ENCODE assay signal across 19 cellular contexts in genomic region chr7:120931243-120931642, GRCh38. TPM values are rescaled to one million over a fixed set of nuclear protein-coding genes. Genes with fewer than 3 reads are reported as not detected.
DNase-seq lines count a peak whose midpoint lies in the region; ATAC-seq, FAIRE-seq and TF ChIP-seq lines count a peak whose summit lies in the region.
"Had no signal": no experiment of that assay in that cellular context is flagged by ENCODE, and none has a peak within 500 bp of the region (broad histone marks: within the 10 kb centered on the region; RNA-seq: fewer than 3 reads in every experiment).

No MANE protein-coding gene starts in this region.

- 0 out of 2 replicates have a peak, but pooled peaks cover 3% of the 10 kb centered on the region for H3K9me2 ChIP-seq in SK-N-SH
- H3K9me2 ChIP-seq in Loucy (replicated peaks; ENCODE audit: low read depth, low read length) = no peaks in the 10 kb centered on the region

- H2BK5ac ChIP-seq in trophoblast cell (ENCODE audit: low read depth, low read length, poor library complexity) = no peak overlapping the region

- CTCF ChIA-PET in SK-N-SH (lab: Yijun Ruan, JAX) (interaction anchor here (0.9 to 1.6 kb wide), 3 partner anchors 11 to 139 kb away, joined by 3 to 5 read pairs (median 4); no protein-coding TSS in a partner anchor), endothelial cell of umbilical vein (lab: Charles Lee) (interaction anchor here (0.7 to 2.7 kb wide), 13 partner anchors 10 to 150 kb away, joined by 3 to 12 read pairs (median 3); partner anchors contain the start of gene TSPAN12)

- TF ChIP-seq CTCF in SK-N-SH (IDR thresholded peaks at IDR 0.05) (no peak), Loucy (conservative IDR thresholded peaks at IDR 0.05; ENCODE audit: low read length) (no peak), endothelial cell of umbilical vein (IDR thresholded peaks at IDR 0.05; ENCODE audit: extremely low read depth in 1 of 2, insufficient read depth in 1 of 2, low read depth in 1 of 2, low read length in 2 of 2) (no peak)

- H2BK12ac ChIP-seq in trophoblast cell (ENCODE audit: low read length) = no peak overlapping the region

- H4K91ac ChIP-seq in trophoblast cell (ENCODE audit: low read depth, low read length) = no peak overlapping the region

- H3K18ac ChIP-seq in trophoblast cell (ENCODE audit: low read length) = no peak overlapping the region

- BruUV-seq in endothelial cell of umbilical vein (replicated peaks; lab: Mats Ljungman, UMichigan) = no TSS peak

- TF ChIP-seq EP300 in SK-N-SH (IDR thresholded peaks at IDR 0.05; ENCODE audit: borderline replicate concordance in 1 of 2, low read depth in 1 of 2, low read length in 1 of 2) = no peak

- 28% methylated on average over 1 of the region's 1 CpG for WGBS in SK-N-SH (ENCODE audit: low lambda C conversion rate)
- no CpG with 5 or more reads among the region's 1 CpG for WGBS in trophoblast cell (ENCODE audit: extremely low coverage, insufficient coverage, insufficient read length)

- no peak for TF ChIP-seq POLR2A in endothelial cell of umbilical vein (IDR thresholded peaks at IDR 0.05; ENCODE audit: low read depth, low read length)

- FAIRE-seq in endothelial cell of umbilical vein (lab: Jason Lieb, UNC) = peak; percentile 87

- H2BK120ac ChIP-seq in trophoblast cell (ENCODE audit: insufficient read depth, low read length, poor library complexity) = no peak overlapping the region

- dilution Hi-C loops in endothelial cell of umbilical vein (cut with MboI; ENCODE audit: extremely low pct_ligation_motif_present, low sequenced_read_pairs) = no loop called here

- H3K36me3 ChIP-seq in SK-N-SH (replicated peaks in 1 of 2; ENCODE audit: control insufficient read depth in 1 of 2, insufficient read depth in 2 of 2, low read length in 1 of 2) (no peaks in the 10 kb centered on the region), Loucy (ENCODE audit: insufficient read depth, low read length) (no peaks in the 10 kb centered on the region), endothelial cell of umbilical vein (ENCODE audit: control insufficient read depth in 2 of 2, extremely low read depth in 1 of 2, insufficient read depth in 2 of 2, low read length in 2 of 2) (no peaks in the 10 kb centered on the region), trophoblast cell (ENCODE audit: control insufficient read depth in 1 of 2, insufficient read depth in 2 of 2, low read length in 2 of 2) (no peaks in the 10 kb centered on the region)

- H3K23ac ChIP-seq in trophoblast cell (ENCODE audit: low read length) = no peak overlapping the region

- no peak for ATAC-seq in SK-N-SH treated with all-trans-retinoic acid at 6 μM for 48 hours
- ATAC-seq: HCT116 had no signal

- TF ChIP-seq RAD21 in SK-N-SH (IDR thresholded peaks at IDR 0.05; ENCODE audit: low read length) = no peak

- H3K4ac ChIP-seq in trophoblast cell (ENCODE audit: low read depth, low read length) = no peak overlapping the region

- H4K12ac ChIP-seq in trophoblast cell (ENCODE audit: low read depth, low read length) = no peak overlapping the region

- no peak for DNase-seq in SK-N-SH
- DNase-seq in endothelial cell of umbilical vein (ENCODE audit: low read depth, low spot score) = peak; percentile 76
- no peak for DNase-seq in HPDE6-E6E7 (ENCODE audit: extremely low spot score)
- no peak for DNase-seq in trophoblast cell
- DNase-seq in cortex of kidney (lab: John Stamatoyannopoulos, UW) = no peak
- no peak for DNase-seq in activated naive CD4-positive, alpha-beta T cell treated with Interleukin-2 at 50 U/mL for 16 hours
- DNase-seq: Calu3; CD4-positive, alpha-beta T cell; KBM-7; MV-4-11; NCI-H1694 treated with DMSO at 0.1 percent for 48 hours; NCI-H510A treated with DMSO at 0.1 percent for 48 hours; NCI-H82; OCI-M1; SHP77 had no signal

- H2AFZ ChIP-seq in SK-N-SH (ENCODE audit: low read depth) (no peak overlapping the region), Loucy (ENCODE audit: low read length) (no peak overlapping the region), endothelial cell of umbilical vein (ENCODE audit: low read depth, low read length) (no peak overlapping the region), trophoblast cell (ENCODE audit: insufficient read depth, low read length, poor library complexity) (no peak overlapping the region)

- H3K9me1 ChIP-seq in endothelial cell of umbilical vein (replicated peaks; ENCODE audit: control insufficient read depth, extremely low read depth, insufficient read depth, low read length) = no peaks in the 10 kb centered on the region

- H3K4me2 ChIP-seq in SK-N-SH = no peak overlapping the region
- H3K4me2 ChIP-seq in Loucy (ENCODE audit: low read depth, low read length, poor library complexity, severe bottlenecking) = peak overlapping the region; percentile 39
- peak overlapping the region; percentile 89 for H3K4me2 ChIP-seq in endothelial cell of umbilical vein (ENCODE audit: insufficient read depth, low read length)
- H3K4me2 ChIP-seq in trophoblast cell (ENCODE audit: low read length) = no peak overlapping the region

- H4K20me1 ChIP-seq in SK-N-SH (ENCODE audit: insufficient read depth) = no peaks in the 10 kb centered on the region
- H4K20me1 ChIP-seq in Loucy (ENCODE audit: insufficient read depth, low read length, poor library complexity, severe bottlenecking) = no peaks in the 10 kb centered on the region
- H4K20me1 ChIP-seq in endothelial cell of umbilical vein (replicated peaks; ENCODE audit: control insufficient read depth, extremely low read depth, insufficient read depth, low read length) = no peaks in the 10 kb centered on the region

- H3K9ac ChIP-seq in SK-N-SH (no peak overlapping the region), Loucy (ENCODE audit: low read depth, low read length, poor library complexity, severe bottlenecking) (no peak overlapping the region), endothelial cell of umbilical vein (replicated peaks; ENCODE audit: extremely low read depth, insufficient read depth, low read length) (no peak overlapping the region), trophoblast cell (ENCODE audit: low read length) (no peak overlapping the region)

- H3K9me3 ChIP-seq in SK-N-SH = no peaks in the 10 kb centered on the region
- H3K9me3 ChIP-seq in Loucy (ENCODE audit: insufficient read depth, low read depth, low read length) = no peaks in the 10 kb centered on the region
- no peaks in the 10 kb centered on the region for H3K9me3 ChIP-seq in endothelial cell of umbilical vein (replicated peaks; ENCODE audit: control insufficient read depth, insufficient read depth, low read length)
- no peaks in the 10 kb centered on the region for H3K9me3 ChIP-seq in trophoblast cell (ENCODE audit: insufficient read depth, low read depth, low read length)

- H3K79me1 ChIP-seq in trophoblast cell (ENCODE audit: low read length) = no peaks in the 10 kb centered on the region

- H3K4me1 ChIP-seq in SK-N-SH (ENCODE audit: control insufficient read depth in 1 of 2, insufficient read depth in 2 of 2, low read depth in 1 of 2, low read length in 1 of 2) (no peaks in the 10 kb centered on the region), Loucy (ENCODE audit: insufficient read depth, low read length, poor library complexity, severe bottlenecking) (peaks cover 31% of the 10 kb centered on the region), endothelial cell of umbilical vein (ENCODE audit: control insufficient read depth, extremely low read depth, insufficient read depth, low read length) (peaks cover 36% of the 10 kb centered on the region), trophoblast cell (ENCODE audit: control insufficient read depth in 1 of 2, insufficient read depth in 2 of 2, low read length in 2 of 2) (no peaks in the 10 kb centered on the region)

- no peaks in the 10 kb centered on the region for H3F3A ChIP-seq in SK-N-SH (replicated peaks; ENCODE audit: insufficient read depth)
- 0 out of 2 replicates have a peak, but pooled peaks cover 4% of the 10 kb centered on the region for H3F3A ChIP-seq in Loucy (ENCODE audit: low read depth)

- H4K8ac ChIP-seq in trophoblast cell (ENCODE audit: low read depth, low read length) = no peak overlapping the region

- POLR2A ChIA-PET in SK-N-SH (lab: Yijun Ruan, JAX) (no interaction called here), endothelial cell of umbilical vein (lab: Charles Lee) (no interaction called here)

- intact Hi-C loops in endothelial cell of umbilical vein (cut with micrococcal nuclease) = loop anchor here (1.0 to 2.0 kb wide), 3 partner anchors 10 to 73 kb away; partner anchors contain the start of genes ING3 and TSPAN12

- H3K4me3 ChIP-seq in SK-N-SH (ENCODE audit: low read depth in 2 of 2, low read length in 1 of 2) = no peak overlapping the region
- H3K4me3 ChIP-seq in Loucy (ENCODE audit: low read length, poor library complexity, severe bottlenecking) = no peak overlapping the region
- H3K4me3 ChIP-seq in endothelial cell of umbilical vein (replicated peaks in 1 of 3; ENCODE audit: insufficient read depth in 1 of 3, low read depth in 1 of 3, low read length in 3 of 3) = no peak overlapping the region
- no peak overlapping the region for H3K4me3 ChIP-seq in trophoblast cell (ENCODE audit: low read depth, low read length)
- H3K4me3 ChIP-seq: SK-N-MC had no signal

- H3K27me3 ChIP-seq in SK-N-SH (ENCODE audit: insufficient read depth) (no peaks in the 10 kb centered on the region; the same call in 1 of the 2 replicates), Loucy (ENCODE audit: insufficient read depth, low read length, poor library complexity, severe bottlenecking) (no peaks in the 10 kb centered on the region), endothelial cell of umbilical vein (ENCODE audit: control insufficient read depth in 2 of 2, insufficient read depth in 2 of 2, low read length in 2 of 2) (no peaks in the 10 kb centered on the region), trophoblast cell (ENCODE audit: insufficient read depth, low read length) (no peaks in the 10 kb centered on the region)

- H3K27ac ChIP-seq in SK-N-SH (ENCODE audit: low read depth in 2 of 2, low read length in 1 of 2) (no peak overlapping the region), endothelial cell of umbilical vein (ENCODE audit: insufficient read depth, low read depth, low read length) (peak overlapping the region; percentile 52), trophoblast cell (ENCODE audit: low read depth, low read length) (no peak overlapping the region)
- H3K27ac ChIP-seq: SK-N-MC had no signal

- H3K79me2 ChIP-seq in SK-N-SH (ENCODE audit: insufficient read depth) (no peaks in the 10 kb centered on the region), Loucy (ENCODE audit: insufficient read depth, low read length) (no peaks in the 10 kb centered on the region), endothelial cell of umbilical vein (ENCODE audit: control insufficient read depth, insufficient read depth, low read length) (no peaks in the 10 kb centered on the region), trophoblast cell (ENCODE audit: control insufficient read depth, insufficient read depth, low read length, poor library complexity) (no peaks in the 10 kb centered on the region)

- H2AK5ac ChIP-seq in trophoblast cell (ENCODE audit: low read length) = no peak overlapping the region

- no peak overlapping the region for H3K14ac ChIP-seq in trophoblast cell (ENCODE audit: low read length)

RNA-seq across cellular contexts. Expression of gene ING3, which starts 19.3 kb away (rescaled TPM):
- polyA plus RNA-seq in SK-N-SH (2012; rRNA removed) (8.3 and 12.5 TPM in 2 replicates), endothelial cell of umbilical vein (4.6 and 8.7 TPM in 2 replicates)
- 11.8 and 15.3 TPM in 2 replicates for polyA plus RNA-seq in SK-N-SH (2012; cell fraction: cytosol; rRNA removed)
- polyA plus RNA-seq in SK-N-SH (2012; cell fraction: nucleus; rRNA removed) = 7.1 and 19.0 TPM in 2 replicates
- 19.4 and 19.6 TPM in 2 replicates for total RNA-seq in endothelial cell of umbilical vein
- 11.4 and 11.9 TPM in 2 replicates for polyA plus RNA-seq in endothelial cell of umbilical vein (2011; cell fraction: cytosol; rRNA removed)
- 22.2 and 39.3 TPM in 2 replicates for polyA plus RNA-seq in endothelial cell of umbilical vein (2011; cell fraction: nucleus; rRNA removed)
- polyA plus RNA-seq in endothelial cell of umbilical vein (2012) = 13.2 and 17.1 TPM in 2 replicates
- 6.8 and 13.3 TPM in 2 replicates for polyA minus RNA-seq in endothelial cell of umbilical vein
- polyA minus RNA-seq in endothelial cell of umbilical vein (2011; cell fraction: cytosol; rRNA and poly(A)+ RNA removed) = 7.0 TPM
- polyA minus RNA-seq in endothelial cell of umbilical vein (2011; cell fraction: nucleus; rRNA and poly(A)+ RNA removed) = 24.9 and 41.1 TPM in 2 replicates
- polyA plus RNA-seq in trophoblast cell (2013) = 10.3 and 11.2 TPM in 2 replicates

RNA-seq across cellular contexts. Expression of gene CPED1, which starts 57.3 kb away (rescaled TPM):
- polyA plus RNA-seq in SK-N-SH (2012; rRNA removed) (4.4 and 4.8 TPM in 2 replicates), endothelial cell of umbilical vein (0.19 and 3.0 TPM in 2 replicates)
- 5.4 and 6.5 TPM in 2 replicates for polyA plus RNA-seq in SK-N-SH (2012; cell fraction: cytosol; rRNA removed)
- 6.0 and 6.2 TPM in 2 replicates for polyA plus RNA-seq in SK-N-SH (2012; cell fraction: nucleus; rRNA removed)
- 0.22 and 0.32 TPM in 2 replicates for total RNA-seq in endothelial cell of umbilical vein
- polyA plus RNA-seq in endothelial cell of umbilical vein (2011; cell fraction: cytosol; rRNA removed) = 0.20 and 0.22 TPM in 2 replicates
- 0.58 and 2.6 TPM in 2 replicates for polyA plus RNA-seq in endothelial cell of umbilical vein (2011; cell fraction: nucleus; rRNA removed)
- polyA plus RNA-seq in endothelial cell of umbilical vein (2012) = 0.10 and 0.46 TPM in 2 replicates
- polyA minus RNA-seq in endothelial cell of umbilical vein = 2.3 and 3.1 TPM in 2 replicates
- polyA minus RNA-seq in endothelial cell of umbilical vein (2011; cell fraction: cytosol; rRNA and poly(A)+ RNA removed) = 1.0 TPM
- polyA minus RNA-seq in endothelial cell of umbilical vein (2011; cell fraction: nucleus; rRNA and poly(A)+ RNA removed) = 1.2 and 1.6 TPM in 2 replicates
- polyA plus RNA-seq in trophoblast cell (2013) = 0.05 and 0.07 TPM in 2 replicates

Comparison
In these comparisons a context has a peak if more than half of its experiments do, and no peak if none do; other contexts are left out.
1. H3K4me2 ChIP-seq: peak in Loucy (single experiment) and endothelial cell of umbilical vein (single experiment); none in SK-N-SH (single experiment) and trophoblast cell (single experiment).